26 cellular contexts compared by ENCODE assay signal in genomic region chr2:240182966-240183365, GRCh38. TPM values are rescaled to one million over a fixed set of nuclear protein-coding genes. Genes with fewer than 3 reads are reported as not detected.
"Had no signal": no experiment of that assay in that cellular context is flagged by ENCODE, and none has a peak within 500 bp of the region (broad histone marks: within the 10 kb centered on the region; RNA-seq: fewer than 3 reads in every experiment).

No MANE protein-coding gene starts in this region.

- H3K36me3 Mint-ChIP-seq: stimulated activated effector memory CD8-positive, alpha-beta T cell treated with anti-CD3 and anti-CD28 coated beads, Interleukin-12 subunit alpha, Interleukin-12 subunit beta, amount 100 ng/mL, for 72 hours; T-cell had no signal

- DNase-seq: activated CD4-positive, alpha-beta T cell treated with anti-CD3 and anti-CD28 coated beads, Interleukin-2, amount 10 ng/mL, durations not matched to agents 24 days and 14 days; activated CD4-positive, CD25-positive, alpha-beta regulatory T cell; activated CD8-positive, alpha-beta T cell treated with anti-CD3 and anti-CD28 coated beads, Interleukin-2, amount 10 ng/mL, durations not matched to agents 7 days and 5 days; activated naive CD4-positive, alpha-beta T cell treated with Interleukin-2 at 50 U/mL for 16 hours; activated T-cell treated with anti-CD3 and anti-CD28 coated beads, Interleukin-2, amount 50 U/mL, for 24 hours; anterior cingulate cortex; cerebellar nuclear complex; effector CD8-positive, alpha-beta T cell; esophagus squamous epithelium; left cardiac atrium; mesenchymal stem cell; right cardiac atrium; SK-N-SH; small intestine; stimulated activated CD4-positive, alpha-beta T cell treated with anti-CD3 and anti-CD28 coated beads, Interleukin-4, amount 100 ng/mL, for 24 hours; T-cell had no signal

- H3K9me3 ChIP-seq: prostate gland, SK-N-SH, thoracic aorta had no signal

- H3K9me3 Mint-ChIP-seq: dendritic cell treated with granulocyte-macrophage colony-stimulating factor and Interleukin-4, amounts not matched to agents 40 ng/mL and 50 ng/mL, for 4 days had no signal

- H3K27ac Mint-ChIP-seq: activated CD4-positive, alpha-beta T cell treated with anti-CD3 and anti-CD28 coated beads, Interleukin-2, amount 10 ng/mL, durations not matched to agents 24 days and 14 days; activated CD8-positive, alpha-beta T cell treated with anti-CD3 and anti-CD28 coated beads, Interleukin-2, amount 10 ng/mL, durations not matched to agents 7 days and 5 days; activated T-cell treated with anti-CD3 and anti-CD28 coated beads, Interleukin-2, amount 50 U/mL, for 24 hours; activated T-helper 2 cell treated with anti-CD3 and anti-CD28 coated beads, Interferon-gamma antibody, Interleukin-2, Interleukin-4, amounts not matched to agents 10 μg/mL and 5 μg/mL and 100 μg/mL, durations not matched to agents 14 hours and 24 hours and 36 hours; dendritic cell treated with granulocyte-macrophage colony-stimulating factor and Interleukin-4, amounts not matched to agents 40 ng/mL and 50 ng/mL, for 4 days; nephron; stimulated activated effector memory CD8-positive, alpha-beta T cell treated with anti-CD3 and anti-CD28 coated beads, Interleukin-12 subunit alpha, Interleukin-12 subunit beta, amount 100 ng/mL, for 72 hours; T-cell had no signal

- H3K36me3 ChIP-seq: esophagus squamous epithelium, prostate gland, thoracic aorta had no signal

- ATAC-seq: activated CD8-positive, alpha-beta T cell treated with anti-CD3 and anti-CD28 coated beads, Interleukin-2, amount 10 ng/mL, durations not matched to agents 7 days and 5 days; left cardiac atrium; right cardiac atrium; stimulated activated effector memory CD8-positive, alpha-beta T cell treated with anti-CD3 and anti-CD28 coated beads, Interleukin-12 subunit alpha, Interleukin-12 subunit beta, amount 100 ng/mL, for 72 hours; T-cell had no signal

- H3K4me1 ChIP-seq: prostate gland had no signal

- H3K27me3 ChIP-seq: hepatocyte had no signal

- H3K27ac ChIP-seq: esophagus squamous epithelium, hepatocyte, prostate gland, thoracic aorta had no signal

- H3K4me1 Mint-ChIP-seq: activated CD4-positive, alpha-beta T cell treated with anti-CD3 and anti-CD28 coated beads, Interleukin-2, amount 10 ng/mL, durations not matched to agents 24 days and 14 days; stimulated activated effector memory CD8-positive, alpha-beta T cell treated with anti-CD3 and anti-CD28 coated beads, Interleukin-12 subunit alpha, Interleukin-12 subunit beta, amount 100 ng/mL, for 72 hours; T-cell had no signal

- H3K4me3 Mint-ChIP-seq: activated CD4-positive, alpha-beta T cell treated with anti-CD3 and anti-CD28 coated beads, Interleukin-2, amount 10 ng/mL, durations not matched to agents 24 days and 14 days; activated CD8-positive, alpha-beta T cell treated with anti-CD3 and anti-CD28 coated beads, Interleukin-2, amount 10 ng/mL, durations not matched to agents 7 days and 5 days; activated T-cell treated with anti-CD3 and anti-CD28 coated beads, Interleukin-2, amount 50 U/mL, for 24 hours; dendritic cell treated with granulocyte-macrophage colony-stimulating factor and Interleukin-4, amounts not matched to agents 40 ng/mL and 50 ng/mL, for 4 days; nephron; stimulated activated effector memory CD8-positive, alpha-beta T cell treated with anti-CD3 and anti-CD28 coated beads, Interleukin-12 subunit alpha, Interleukin-12 subunit beta, amount 100 ng/mL, for 72 hours; T-cell had no signal

- H3K4me3 ChIP-seq: esophagus squamous epithelium, hepatocyte, prostate gland, thoracic aorta had no signal

RNA-seq across cellular contexts. Expression of gene OTOS, which starts 42.5 kb away (rescaled TPM):
- total RNA-seq: activated CD4-positive, alpha-beta T cell treated with anti-CD3 and anti-CD28 coated beads, Interleukin-2, amount 10 ng/mL, durations not matched to agents 24 days and 14 days; activated CD8-positive, alpha-beta T cell treated with anti-CD3 and anti-CD28 coated beads, Interleukin-2, amount 10 ng/mL, durations not matched to agents 7 days and 5 days; activated T-helper 2 cell treated with anti-CD3 and anti-CD28 coated beads, Interferon-gamma antibody, Interleukin-2, Interleukin-4, amounts not matched to agents 10 μg/mL and 5 μg/mL and 100 μg/mL, durations not matched to agents 14 hours and 24 hours and 36 hours; esophagus squamous epithelium; left cardiac atrium; lower leg skin; osteoblast; prostate gland; right cardiac atrium; T-cell; thoracic aorta; ureter had no signal
- polyA plus RNA-seq: hepatocyte, right cardiac atrium, SK-N-SH, small intestine had no signal
